In the genomic region with DNA sequence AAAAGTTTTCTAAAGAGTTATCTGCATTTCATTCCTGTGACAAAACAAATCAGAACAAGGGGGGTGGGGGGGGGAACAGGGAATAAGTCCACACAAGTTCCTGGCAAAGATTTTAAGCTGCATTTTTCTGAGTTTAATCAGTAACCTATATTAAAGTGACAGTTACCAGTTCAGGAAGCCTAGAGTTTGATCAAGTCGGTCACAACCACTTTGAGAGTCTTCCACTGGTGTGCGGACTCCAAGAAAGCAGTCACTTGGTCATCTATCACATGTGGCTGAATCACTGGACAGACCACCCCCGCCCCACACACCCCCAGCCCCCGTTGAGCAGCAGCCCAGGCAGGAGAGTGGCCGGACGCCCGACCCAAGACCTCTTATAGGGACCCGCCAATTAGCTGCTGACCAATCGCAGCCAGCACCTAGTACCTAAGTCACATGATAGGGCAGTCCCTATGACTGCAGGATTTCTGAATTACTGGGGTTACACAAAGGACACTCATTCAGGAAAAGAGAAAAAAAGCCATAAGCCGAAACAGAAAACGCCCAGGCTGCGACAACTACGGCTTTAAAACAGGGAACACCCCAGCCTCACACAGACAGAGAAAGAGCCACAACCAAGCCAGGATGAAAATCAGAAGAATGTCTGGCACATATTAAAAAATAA, we compare ENCODE assay signal across 8 cellular contexts.
DNase-seq lines count a peak whose midpoint lies in the region; ATAC-seq lines count a peak whose summit lies in the region.

No MANE protein-coding gene starts in this region.

- intact Hi-C loops in Right ventricle myocardium inferior (cut with DNase I) (no loop called here), cardiac septum (cut with DNase I) (no loop called here)

- peak; percentile 94 for ATAC-seq in Right ventricle myocardium inferior
- peak; percentile 82 for ATAC-seq in HG02610 (IDR thresholded peaks at IDR 0.05; ENCODE audit: unreplicated experiment)

- DNase-seq in Right ventricle myocardium inferior (ENCODE audit: missing footprints) (peak; percentile 57), cardiac septum (ENCODE audit: low spot score) (no peak), NOMO-1 treated with DMSO at 0.1 percent for 48 hours (lab: John Stamatoyannopoulos, UW; ENCODE audit: unreplicated experiment) (peak; percentile 96), amniotic epithelial cell (ENCODE audit: low read depth) (peak; percentile 90), iPS-NIHi11 (ENCODE audit: low spot score) (peak; percentile 18), smooth muscle cell of the brain vasculature (ENCODE audit: low read depth, low spot score) (peak; percentile 65), NCI-H748 treated with DMSO at 0.1 percent for 48 hours (lab: John Stamatoyannopoulos, UW) (no peak)

Comparison
In these comparisons a context has a peak if more than half of its experiments do, and no peak if none do; other contexts are left out.
1. DNase-seq: peak in Right ventricle myocardium inferior (single experiment), NOMO-1 treated with DMSO at 0.1 percent for 48 hours (single experiment), amniotic epithelial cell (single experiment), iPS-NIHi11 (single experiment) and smooth muscle cell of the brain vasculature (single experiment); none in cardiac septum (single experiment) and NCI-H748 treated with DMSO at 0.1 percent for 48 hours (single experiment).